ENCODE assay signal across 8 cellular contexts in genomic region chr6:37699138-37699766, GRCh38. TPM values are rescaled to one million over a fixed set of nuclear protein-coding genes. Genes with fewer than 3 reads are reported as not detected.
DNase-seq lines count a peak whose midpoint lies in the region; ATAC-seq and TF ChIP-seq lines count a peak whose summit lies in the region.

No MANE protein-coding gene starts in this region.

- DNase-seq in BE2C, result no peak
- DNase-seq in activated T-helper 1 cell treated with Interleukin-2 at 50 U/mL for 16 hours (ENCODE audit: low read depth), result peak; percentile 75
- peak; percentile 28 for DNase-seq in testis
- no peak for DNase-seq in HPDE6-E6E7 (ENCODE audit: extremely low spot score)
- no peak for DNase-seq in A172 (ENCODE audit: low spot score)

- H3K27me3 ChIP-seq in BE2C, result no peaks in the 10 kb centered on the region
- peaks cover 91% of the 10 kb centered on the region for H3K27me3 ChIP-seq in HUES64 (ENCODE audit: insufficient read depth, low read length)
- H3K27me3 ChIP-seq in testis, result no peaks in the 10 kb centered on the region

- no peak for TF ChIP-seq POLR2A in testis (IDR thresholded peaks at IDR 0.05)

- no peak overlapping the region for H3K27ac ChIP-seq in HUES64 (ENCODE audit: low read depth, low read length)
- no peak overlapping the region for H3K27ac ChIP-seq in testis

- peak overlapping the region; percentile 79 for H3K4me3 ChIP-seq in BE2C (ENCODE audit: low read depth, low read length)
- H3K4me3 ChIP-seq in HUES64 (ENCODE audit: low read length), result peak overlapping the region; percentile 63
- H3K4me3 ChIP-seq in iPS-18c (ENCODE audit: insufficient read depth, low read depth, low read length), result peak overlapping the region; percentile 75
- peak overlapping the region; percentile 63 to 73 for H3K4me3 ChIP-seq in testis

- WGBS in HUES64, result 4% methylated on average over 28 of the region's 32 CpGs
- 27 to 29% methylated on average over 31 to 32 of the region's 32 CpGs for WGBS in testis, 2 donors

- H3K9me3 ChIP-seq in BE2C, result no peaks in the 10 kb centered on the region
- no peaks in the 10 kb centered on the region for H3K9me3 ChIP-seq in HUES64 (ENCODE audit: insufficient read depth, low read depth, low read length)
- peaks cover 2% of the 10 kb centered on the region for H3K9me3 ChIP-seq in iPS-18c (ENCODE audit: control insufficient read depth, insufficient read depth, low read length)
- H3K9me3 ChIP-seq in testis, result no peaks in the 10 kb centered on the region

- intact Hi-C loops in testis (cut with DNase I; ENCODE audit: low total_unique reads), result loop anchor here (10.0 kb wide), 1 partner anchor 374 kb away; no protein-coding TSS in a partner anchor

- ATAC-seq in HG03432 (IDR thresholded peaks at IDR 0.05; ENCODE audit: unreplicated experiment), result no peak

- H3K36me3 ChIP-seq in BE2C (no peaks in the 10 kb centered on the region), HUES64 (ENCODE audit: insufficient read depth, low read length) (no peaks in the 10 kb centered on the region), testis (ENCODE audit: low read depth, missing control alignments) (no peaks in the 10 kb centered on the region)

- H3K9ac ChIP-seq in HUES64 (ENCODE audit: low read depth, low read length), result no peak overlapping the region

- H3K4me1 ChIP-seq in BE2C (peaks cover 3% of the 10 kb centered on the region; the same call in 1 of the 2 replicates), HUES64 (ENCODE audit: insufficient read depth, low read length) (peaks cover 21% of the 10 kb centered on the region), testis (peaks cover 9% of the 10 kb centered on the region)

- no peak for TF ChIP-seq CTCF in BE2C (IDR thresholded peaks at IDR 0.05; ENCODE audit: low read depth, low read length)
- TF ChIP-seq CTCF in testis (IDR thresholded peaks at IDR 0.05), result no peak

RNA-seq across cellular contexts. Expression of gene MDGA1, which starts 1.6 kb away (rescaled TPM):
- polyA plus RNA-seq in BE2C (2012; ENCODE audit: insufficient read depth, insufficient read length, low read depth), result 1.9 TPM
- 1.3 TPM for polyA plus RNA-seq in HUES64 (2013, experiment 1 of 2)
- polyA plus RNA-seq in HUES64 (2013, experiment 2 of 2), result 1.7 TPM
- total RNA-seq in testis, result 10 to 100 TPM in 1 of 2 donors, 1 to 10 TPM in 1; 5.9 to 16.0 TPM
- 7.0 TPM for polyA plus RNA-seq in testis (ENCODE audit: insufficient read depth, low read depth, low replicate concordance)
- total RNA-seq in A172 (2014; rRNA removed; shearing (Covaris generic)), result 5.8 and 10.0 TPM in 2 replicates

Comparison
In these comparisons a context has a peak if more than half of its experiments do, and no peak if none do; other contexts are left out.
1. DNase-seq: peak in activated T-helper 1 cell treated with Interleukin-2 at 50 U/mL for 16 hours (single experiment) and testis (single experiment); none in BE2C (single experiment), HPDE6-E6E7 (single experiment) and A172 (single experiment).
2. Peak in every context shown above with its lines, with median percentiles within 50 percentile points of each other: H3K4me3 ChIP-seq.